Comparison of ENCODE assay signal across 7 cellular contexts in the genomic region with DNA sequence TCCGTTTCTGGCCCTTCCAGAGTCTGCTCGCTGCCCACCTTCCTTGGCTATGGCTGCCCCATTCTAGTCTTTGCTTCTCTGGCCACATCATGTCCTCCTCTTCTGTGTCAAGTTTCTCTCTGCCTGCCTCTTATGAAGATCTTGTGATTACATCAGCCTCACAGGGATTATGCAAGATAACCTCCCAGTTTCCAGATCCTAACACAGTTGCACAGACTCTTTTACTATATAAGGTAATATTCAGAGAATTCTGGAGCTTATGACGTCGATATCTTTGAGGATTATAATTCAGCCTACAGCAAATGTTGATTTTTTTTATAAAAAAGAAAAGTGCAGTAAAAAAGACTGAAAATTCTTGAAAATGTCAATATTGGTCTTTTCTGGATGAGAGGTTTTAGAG.
DNase-seq lines count a peak whose midpoint lies in the region; ATAC-seq and TF ChIP-seq lines count a peak whose summit lies in the region.
"Not testable (repeated sequence)": the region's sequence is repeated elsewhere in the genome, so short reads cannot be mapped to it uniquely, and the experiment has no call there.

No MANE protein-coding gene starts in this region.

- DNase-seq in HCEC 1CT: peak; percentile 23
- DNase-seq in NB4 (ENCODE audit: low read depth): peak; percentile 5
- DNase-seq in amniotic epithelial cell (ENCODE audit: low read depth): peak; percentile 66
- peak; percentile 41 for DNase-seq in fibroblast of mammary gland (ENCODE audit: low read depth)
- not testable (repeated sequence) for DNase-seq in left cardiac atrium, lower lobe of right lung, gastrocnemius medialis

- not testable (repeated sequence) for H3K36me3 ChIP-seq in lower lobe of right lung, gastrocnemius medialis

- intact Hi-C loops in left cardiac atrium (cut with DNase I); lower lobe of right lung (cut with DNase I); gastrocnemius medialis (cut with DNase I; ENCODE audit: low total_unique reads): not testable (repeated sequence)

- not testable (repeated sequence) for TF ChIP-seq POLR2A in NB4 (IDR thresholded peaks at IDR 0.05; ENCODE audit: extremely low read depth, insufficient read length); gastrocnemius medialis (IDR thresholded peaks at IDR 0.05)

- not testable (repeated sequence) for TF ChIP-seq CTCF in NB4 (IDR thresholded peaks at IDR 0.05; ENCODE audit: low read depth, low read length); fibroblast of mammary gland (conservative IDR thresholded peaks at IDR 0.05; ENCODE audit: control insufficient read depth, insufficient read depth, low read depth, low read length); lower lobe of right lung (IDR thresholded peaks at IDR 0.05); gastrocnemius medialis (IDR thresholded peaks at IDR 0.05 in 4 of 5, conservative IDR thresholded peaks at IDR 0.05 in 1 of 5)

- H3K9me3 ChIP-seq in lower lobe of right lung, gastrocnemius medialis: not testable (repeated sequence)

- not testable (repeated sequence) for H3K4me3 ChIP-seq in NB4 (ENCODE audit: low read depth, low read length); fibroblast of mammary gland (ENCODE audit: control insufficient read depth, low read depth, low read length); lower lobe of right lung; gastrocnemius medialis

- H3K27ac ChIP-seq in lower lobe of right lung, gastrocnemius medialis: not testable (repeated sequence)

- H3K27me3 ChIP-seq in lower lobe of right lung (ENCODE audit: low read depth); gastrocnemius medialis: not testable (repeated sequence)

- H3K4me1 ChIP-seq in lower lobe of right lung, gastrocnemius medialis: not testable (repeated sequence)

- ATAC-seq in left cardiac atrium (peak; percentile 47 to 56), lower lobe of right lung (peak; percentile 75 to 82), gastrocnemius medialis (peak; percentile 45 to 77)

- in situ Hi-C loops in gastrocnemius medialis (cut with MboI; ENCODE audit: low sequenced_read_pairs in 4 of 4): not testable (repeated sequence)
